8 cellular contexts compared by ENCODE assay signal in the genomic region with DNA sequence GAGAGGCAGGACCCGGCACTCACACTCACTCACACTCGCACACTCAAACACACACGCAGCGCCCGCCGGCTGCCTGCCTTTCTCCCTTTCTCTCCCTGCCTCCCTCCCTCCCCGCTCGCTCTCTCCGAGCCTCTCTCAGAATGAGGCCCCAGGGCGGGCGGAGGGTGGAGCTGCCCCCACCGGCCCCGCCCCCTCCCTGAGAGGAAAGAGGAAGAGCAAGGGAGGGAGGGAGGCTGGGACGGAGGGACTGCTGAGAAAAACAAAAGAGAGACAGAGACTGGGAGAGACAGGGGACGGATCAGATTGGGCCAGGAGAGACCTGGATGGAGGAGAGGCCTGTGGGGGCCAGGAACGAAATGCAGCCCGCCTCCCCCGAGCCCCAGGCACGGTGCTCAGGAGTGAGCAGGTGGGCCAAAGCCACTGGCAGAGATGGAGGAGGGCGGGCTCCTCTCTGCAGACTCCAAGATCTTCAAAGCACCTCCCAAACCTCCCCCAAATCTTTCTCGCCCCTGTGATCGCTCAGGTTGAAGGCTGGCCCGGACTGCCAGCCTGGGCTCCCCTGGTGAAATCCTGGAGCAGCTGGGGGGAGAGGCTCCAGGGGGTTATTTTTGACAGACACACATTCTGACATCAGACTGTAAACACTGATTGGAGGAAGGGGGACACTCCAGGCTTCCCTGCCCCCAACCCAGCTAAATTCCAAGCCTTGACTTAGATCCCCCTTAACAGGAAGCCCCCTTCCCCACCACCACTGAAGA. TPM values are rescaled to one million over a fixed set of nuclear protein-coding genes. Genes with fewer than 3 reads are reported as not detected.
DNase-seq lines count a peak whose midpoint lies in the region; ATAC-seq and TF ChIP-seq lines count a peak whose summit lies in the region.

No MANE protein-coding gene starts in this region.

- peaks cover 81% of the 10 kb centered on the region for H3K79me2 ChIP-seq in ACC112 (ENCODE audit: control insufficient read depth, insufficient read depth, low read length, unreplicated experiment)

- peaks cover 26% of the 10 kb centered on the region for H3K36me3 Mint-ChIP-seq in activated CD4-positive, alpha-beta T cell treated with anti-CD3 and anti-CD28 coated beads for 36 hours (ENCODE audit: low read depth)

- CTCF ChIA-PET in activated CD4-positive, alpha-beta T cell treated with anti-CD3 and anti-CD28 coated beads for 36 hours (lab: Charles Lee), result interaction anchor here (1.1 to 2.2 kb wide), 4 partner anchors 14 to 279 kb away, joined by 3 to 8 read pairs (median 5); no protein-coding TSS in a partner anchor

- no peak for TF ChIP-seq CTCF in choroid plexus epithelial cell (conservative IDR thresholded peaks at IDR 0.05; ENCODE audit: low read depth, low read length)

- peak overlapping the region; percentile 97 for H3K27ac Mint-ChIP-seq in activated CD4-positive, alpha-beta T cell treated with anti-CD3 and anti-CD28 coated beads for 36 hours

- POLR2A ChIA-PET in activated CD4-positive, alpha-beta T cell treated with anti-CD3 and anti-CD28 coated beads for 36 hours (lab: Charles Lee), result interaction anchor here (0.5 to 1.5 kb wide), 6 partner anchors 13 to 42 kb away, joined by 3 to 6 read pairs (median 3); partner anchors contain the start of genes NOLC1 and PPRC1

- H2AFZ ChIP-seq in ACC112 (ENCODE audit: low read length, unreplicated experiment), result no peak overlapping the region

- H3K4me1 ChIP-seq in ACC112 (ENCODE audit: control insufficient read depth, insufficient read depth, low read length, unreplicated experiment), result peaks cover 50% of the 10 kb centered on the region

- H3K4me3 ChIP-seq in ACC112 (ENCODE audit: low read depth, low read length) (peak overlapping the region; percentile 84), choroid plexus epithelial cell (ENCODE audit: low read depth, low read length) (peak overlapping the region; percentile 76)

- DNase-seq in NCI-H226 (peak; percentile 87), choroid plexus epithelial cell (ENCODE audit: low read depth) (peak; percentile 80), left colon (peak; percentile 90 to 94)
- peak; percentile 95 for DNase-seq in activated CD4-positive, alpha-beta T cell treated with anti-CD3 and anti-CD28 coated beads for 36 hours
- peak; percentile 85 for DNase-seq in stimulated activated CD4-positive, alpha-beta T cell treated with anti-CD3 and anti-CD28 coated beads, Interleukin-1b, Interleukin-23, amount 100 ng/mL, for 48 hours

- ATAC-seq in GM18520 (IDR thresholded peaks at IDR 0.05; ENCODE audit: unreplicated experiment) (peak; percentile 47), HG03066 (IDR thresholded peaks at IDR 0.05; ENCODE audit: low read depth, unreplicated experiment) (peak; percentile 55), left colon (peak; percentile 87)
- ATAC-seq in activated CD4-positive, alpha-beta T cell treated with anti-CD3 and anti-CD28 coated beads for 36 hours, result peak; percentile 60

- no peaks in the 10 kb centered on the region for H3K27me3 Mint-ChIP-seq in activated CD4-positive, alpha-beta T cell treated with anti-CD3 and anti-CD28 coated beads for 36 hours

- peaks cover 55% of the 10 kb centered on the region for H3K4me1 Mint-ChIP-seq in activated CD4-positive, alpha-beta T cell treated with anti-CD3 and anti-CD28 coated beads for 36 hours

- intact Hi-C loops in activated CD4-positive, alpha-beta T cell treated with anti-CD3 and anti-CD28 coated beads for 36 hours (cut with DNase I, micrococcal nuclease), result loop anchor here (1.0 to 10.0 kb wide), 7 partner anchors 37 to 763 kb away; partner anchors contain the start of genes ACTR1A (in 1 of the 2), BTRC (in 1 of the 2), FBXW4 (in 1 of the 2) and HPS6 (in 1 of the 2)
- intact Hi-C loops in left colon (cut with DNase I, micrococcal nuclease), result no loop called here

- peak overlapping the region; percentile 81 for H3K4me3 Mint-ChIP-seq in activated CD4-positive, alpha-beta T cell treated with anti-CD3 and anti-CD28 coated beads for 36 hours

- peaks cover 10% of the 10 kb centered on the region; the same call in 1 of the 2 replicates for H3K36me3 ChIP-seq in ACC112 (ENCODE audit: insufficient read depth, low read length)

- peak overlapping the region; percentile 14; the same call in 1 of the 2 replicates for H3K27ac ChIP-seq in ACC112 (ENCODE audit: low read depth, low read length)

- H3K9me3 Mint-ChIP-seq in activated CD4-positive, alpha-beta T cell treated with anti-CD3 and anti-CD28 coated beads for 36 hours (ENCODE audit: low read depth), result no peaks in the 10 kb centered on the region

- H3K27me3 ChIP-seq in ACC112 (ENCODE audit: insufficient read depth, low read length), result no peaks in the 10 kb centered on the region

RNA-seq across cellular contexts. Expression of gene LDB1, which starts 5.1 kb away (rescaled TPM):
- total RNA-seq in activated CD4-positive, alpha-beta T cell treated with anti-CD3 and anti-CD28 coated beads for 36 hours, result 10 to 100 TPM; 69.6 to 86.7 TPM
- total RNA-seq in left colon, result 10 to 100 TPM; 29.5 to 34.6 TPM

RNA-seq across cellular contexts. Expression of gene PPRC1, which starts 17.8 kb away (rescaled TPM):
- 10 to 100 TPM; 61.3 to 74.7 TPM for total RNA-seq in activated CD4-positive, alpha-beta T cell treated with anti-CD3 and anti-CD28 coated beads for 36 hours
- 10 to 100 TPM; 14.4 to 22.1 TPM for total RNA-seq in left colon

RNA-seq across cellular contexts. Expression of gene NOLC1, which starts 37.1 kb away (rescaled TPM):
- total RNA-seq in activated CD4-positive, alpha-beta T cell treated with anti-CD3 and anti-CD28 coated beads for 36 hours, result 100 to 1,000 TPM; 206 to 283 TPM
- total RNA-seq in left colon, result 10 to 100 TPM; 30.2 to 41.5 TPM

RNA-seq across cellular contexts. Expression of gene HPS6, which starts 49.9 kb away (rescaled TPM):
- total RNA-seq in activated CD4-positive, alpha-beta T cell treated with anti-CD3 and anti-CD28 coated beads for 36 hours, result 10 to 100 TPM; 12.9 to 18.9 TPM
- 10 to 100 TPM; 20.3 to 25.0 TPM for total RNA-seq in left colon

RNA-seq across cellular contexts. Expression of gene ARMH3, which starts 59.1 kb away (rescaled TPM):
- total RNA-seq in activated CD4-positive, alpha-beta T cell treated with anti-CD3 and anti-CD28 coated beads for 36 hours, result 10 to 100 TPM; 16.0 to 21.0 TPM
- 10 to 100 TPM; 28.6 to 37.3 TPM for total RNA-seq in left colon

Comparison
In these comparisons a context has a peak if more than half of its experiments do, and no peak if none do; other contexts are left out.
1. Peak in every context shown above with its lines: DNase-seq, ATAC-seq, H3K4me3 ChIP-seq and H3K27ac ChIP-seq.
2. RNA of gene NOLC1, which starts 37.1 kb away (total RNA-seq): 206 to 283 TPM in activated CD4-positive, alpha-beta T cell treated with anti-CD3 and anti-CD28 coated beads for 36 hours; 30.2 to 41.5 TPM in left colon; every median in the first group is over 4 times any median in the second.
3. intact Hi-C loops: an anchor here in activated CD4-positive, alpha-beta T cell treated with anti-CD3 and anti-CD28 coated beads for 36 hours (1.0 to 10.0 kb wide); none called in left colon.